ENCODE assay signal across 8 cellular contexts in the genomic region with DNA sequence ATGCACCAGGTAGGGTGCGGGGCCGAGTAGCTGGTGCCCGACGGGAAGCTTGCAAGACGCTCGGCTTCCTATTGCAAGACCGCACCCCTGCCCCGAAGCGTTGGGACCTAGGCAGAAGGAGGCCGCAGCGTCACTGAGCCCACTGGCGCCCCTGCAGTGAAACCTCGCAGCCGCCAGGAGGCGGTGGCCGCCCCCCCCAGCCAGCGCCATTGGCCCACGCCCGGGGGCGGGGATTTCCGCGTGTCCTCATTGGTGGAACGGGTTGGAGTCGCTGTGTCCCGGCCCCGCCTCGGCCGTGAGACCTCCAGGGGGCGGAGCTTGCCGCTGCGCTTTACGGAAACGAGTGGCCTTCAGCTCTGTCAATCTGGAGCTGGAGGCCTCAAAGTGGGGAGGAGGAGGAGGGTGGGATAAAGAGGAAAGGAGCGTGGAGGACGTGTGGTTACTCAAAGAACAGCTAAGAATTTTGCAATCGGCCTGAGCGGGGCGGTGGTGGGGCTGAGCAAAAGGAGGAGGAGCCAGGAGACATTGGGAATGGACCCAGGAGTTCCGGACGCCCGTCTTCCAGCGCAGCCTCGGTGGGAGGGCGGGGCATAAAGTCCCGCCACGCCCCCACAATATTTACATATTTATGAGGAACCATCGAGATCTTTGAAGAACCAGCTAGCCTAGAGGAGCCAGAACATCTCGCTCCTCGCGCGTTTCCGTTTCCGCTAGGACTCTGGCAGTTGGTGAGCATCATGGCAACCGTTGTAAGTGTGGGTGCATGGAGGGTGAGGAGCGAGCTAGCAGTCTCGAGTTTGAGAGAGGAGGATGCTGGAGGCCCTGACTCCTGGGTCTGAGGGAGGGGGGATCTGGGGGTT. TPM values are rescaled to one million over a fixed set of nuclear protein-coding genes. Genes with fewer than 3 reads are reported as not detected.
DNase-seq lines count a peak whose midpoint lies in the region; TF ChIP-seq lines count a peak whose summit lies in the region.

A gene (minus strand): TSS at position 135 of the 860 bp plus-strand sequence. CDS start 197 bp downstream, outside the sequence.
A gene (plus strand): TSS at position 713 of the 860 bp plus-strand sequence. CDS start 25 bp downstream, at position 738.

- H3K23me2 ChIP-seq in H9 (ENCODE audit: insufficient read length, low read depth, low read length, poor library complexity, severe bottlenecking) = peaks cover 8% of the 10 kb centered on the region

- H3K14ac ChIP-seq in H9 (ENCODE audit: insufficient read depth, low read length) = peak within 1 kb of the TSS; percentile 82

- H4K91ac ChIP-seq in H9 (ENCODE audit: insufficient read length, low read depth, low read length) = no peak within 1 kb of the TSS

- peak; percentile 96 for TF ChIP-seq CTCF in H9 (conservative IDR thresholded peaks at IDR 0.05)
- TF ChIP-seq CTCF in fibroblast of villous mesenchyme (IDR thresholded peaks at IDR 0.05; ENCODE audit: insufficient read depth, low read depth, low read length) = peak; percentile 73
- peak; percentile 99 for TF ChIP-seq CTCF in neural crest cell (conservative IDR thresholded peaks at IDR 0.05)

- peak within 1 kb of the TSS; percentile 69 for H3K9ac ChIP-seq in H9 (ENCODE audit: extremely low read depth, insufficient read length, low read length)

- H3K27me3 ChIP-seq in H9 (ENCODE audit: insufficient read depth, low read length) = no peaks in the 10 kb centered on the region
- no peaks in the 10 kb centered on the region for H3K27me3 ChIP-seq in MG63

- DNase-seq in G401 (ENCODE audit: low spot score) (peak; percentile 100), H9 (peak; percentile 99), MG63 (peak; percentile 100), SIG-M5 (lab: John Stamatoyannopoulos, UW) (peak; percentile 99), activated gamma-delta T cell treated with Interleukin-2 at 50 U/mL for 16 hours (peak; percentile 99), fibroblast of villous mesenchyme (ENCODE audit: low read depth) (peak; percentile 100), neural crest cell (ENCODE audit: low read depth, low spot score) (peak; percentile 98), stromal cell of bone marrow (ENCODE audit: low read depth) (peak; percentile 99)

- H3K27ac ChIP-seq in H9 (ENCODE audit: insufficient read length, low read depth, low read length) = no peak within 1 kb of the TSS

- H3K4me1 Mint-ChIP-seq in H9 (peaks cover 31 to 35% of the 10 kb centered on the region in 2 experiments), neural crest cell (peaks cover 48% of the 10 kb centered on the region)

- H3K36me3 ChIP-seq in MG63 = peaks cover 46% of the 10 kb centered on the region

- H4K8ac ChIP-seq in H9 (replicated peaks; ENCODE audit: insufficient read length, low read depth, low read length) = no peak within 1 kb of the TSS

- H3K4ac ChIP-seq in H9 (ENCODE audit: low read depth, low read length) = no peak within 1 kb of the TSS

- H3K9me3 Mint-ChIP-seq in H9 (no peaks in the 10 kb centered on the region), neural crest cell (no peaks in the 10 kb centered on the region)

- peak within 1 kb of the TSS; percentile 59 for H3K18ac ChIP-seq in H9 (ENCODE audit: insufficient read length, low read depth, low read length)

- H3K23ac ChIP-seq in H9 (ENCODE audit: insufficient read length, low read depth, low read length) = no peak within 1 kb of the TSS

- H3K4me3 ChIP-seq in MG63 (peak within 1 kb of the TSS; percentile 90), fibroblast of villous mesenchyme (ENCODE audit: low read depth, low read length) (peak within 1 kb of the TSS; percentile 95)

- peak within 1 kb of the TSS; percentile 88 for H3K4me2 ChIP-seq in H9 (ENCODE audit: insufficient read depth, insufficient read length, low read length)

- no peak within 1 kb of the TSS for H2BK120ac ChIP-seq in H9 (ENCODE audit: low read depth, low read length, poor library complexity, severe bottlenecking)

- no peak within 1 kb of the TSS for H2BK5ac ChIP-seq in H9 (ENCODE audit: insufficient read length, low read length)

- peak within 1 kb of the TSS; percentile 95 to 99 (median 98) for H3K27ac Mint-ChIP-seq in H9
- H3K27ac Mint-ChIP-seq in neural crest cell (ENCODE audit: unreplicated experiment) = peak within 1 kb of the TSS; percentile 98

- peaks cover 9% of the 10 kb centered on the region; the same call in 1 of the 2 replicates for H3K79me2 ChIP-seq in H9 (ENCODE audit: insufficient read depth, low read length)

- H3K9me3 ChIP-seq in H9 (ENCODE audit: control insufficient read depth, low read depth, low read length) (no peaks in the 10 kb centered on the region), MG63 (no peaks in the 10 kb centered on the region)

- in situ Hi-C loops in G401 (cut with HindIII; ENCODE audit: low sequenced_read_pairs) = no loop called here

- peaks cover 11 to 24% (median 23%) of the 10 kb centered on the region in 3 experiments; a peak in 6 of 7 replicates for H3K36me3 Mint-ChIP-seq in H9 (ENCODE audit: insufficient read depth in 1 of 3, low read depth in 3 of 3)
- no peaks in the 10 kb centered on the region for H3K36me3 Mint-ChIP-seq in neural crest cell (ENCODE audit: low read depth)

- H2BK12ac ChIP-seq in H9 (ENCODE audit: insufficient read length, low read depth, low read length) = no peak within 1 kb of the TSS

- H2BK15ac ChIP-seq in H9 (ENCODE audit: low read depth, low read length) = no peak within 1 kb of the TSS

- H3T11ph ChIP-seq in H9 (ENCODE audit: low read length) = no peak within 1 kb of the TSS

- H2AFZ ChIP-seq in H9 (ENCODE audit: low read length) = no peak within 1 kb of the TSS

- peak within 1 kb of the TSS; percentile 93 to 95 for H3K4me3 Mint-ChIP-seq in H9
- H3K4me3 Mint-ChIP-seq in neural crest cell = peak within 1 kb of the TSS; percentile 99

- no peak within 1 kb of the TSS for H4K5ac ChIP-seq in H9 (ENCODE audit: insufficient read length, low read depth, low read length)

- H2BK20ac ChIP-seq in H9 (ENCODE audit: low read depth, low read length, poor library complexity, severe bottlenecking) = no peak within 1 kb of the TSS

- no peaks in the 10 kb centered on the region; the same call in 1 of the 2 replicates for H3K4me1 ChIP-seq in H9 (ENCODE audit: insufficient read depth, low read length)

- no peaks in the 10 kb centered on the region for H4K20me1 ChIP-seq in H9 (ENCODE audit: control insufficient read depth, insufficient read depth, insufficient read length)

- no CpG with 5 or more reads among the region's 56 CpGs for WGBS in H9 (ENCODE audit: extremely low coverage, insufficient read length, low lambda C conversion rate)

- H3K79me1 ChIP-seq in H9 (ENCODE audit: insufficient read depth, low read depth, low read length, poor library complexity, severe bottlenecking) = no peaks in the 10 kb centered on the region

- no peak within 1 kb of the TSS for H3K56ac ChIP-seq in H9 (ENCODE audit: insufficient read length, low read depth, low read length)

- no peak within 1 kb of the TSS for H2AK5ac ChIP-seq in H9 (ENCODE audit: insufficient read length, low read length)

- H3K27me3 Mint-ChIP-seq in H9 (ENCODE audit: low read depth) (no peaks in the 10 kb centered on the region), neural crest cell (ENCODE audit: low read depth) (no peaks in the 10 kb centered on the region)

RNA-seq across cellular contexts. Expression of the first gene that starts in this region (rescaled TPM):
- total RNA-seq in G401 (2014; rRNA removed; shearing (Covaris generic)) = 41.3 and 43.2 TPM in 2 replicates
- total RNA-seq in H9 (2021) (44.3 and 45.6 TPM in 2 replicates), fibroblast of villous mesenchyme (39.6 and 43.2 TPM in 2 replicates), neural crest cell (53.2 and 56.2 TPM in 2 replicates)
- total RNA-seq in MG63 (2014; rRNA removed; shearing (Covaris generic); ENCODE audit: low replicate concordance) = 34.3 and 46.2 TPM in 2 replicates

RNA-seq across cellular contexts. Expression of the second gene that starts in this region (rescaled TPM):
- 426 and 535 TPM in 2 replicates for total RNA-seq in G401 (2014; rRNA removed; shearing (Covaris generic))
- 130 and 134 TPM in 2 replicates for total RNA-seq in H9 (2021)
- total RNA-seq in MG63 (2014; rRNA removed; shearing (Covaris generic); ENCODE audit: low replicate concordance) = 386 and 644 TPM in 2 replicates
- 162 and 176 TPM in 2 replicates for total RNA-seq in fibroblast of villous mesenchyme
- 118 and 125 TPM in 2 replicates for total RNA-seq in neural crest cell
